Comparison of ENCODE assay signal across 1 cellular context in genomic region chr5:100551183-100551582, GRCh38.
TF ChIP-seq lines count a peak whose summit lies in the region.

No MANE protein-coding gene starts in this region.

TF ChIP-seq in GM12878, 131 proteins besides CTCF, POLR2A, EP300 and RAD21 (continued from another document):
- TF ChIP-seq PRDM15 (CRISPR knock-in tag; IDR thresholded peaks at IDR 0.05) (no peak), CHD1 (IDR thresholded peaks at IDR 0.05; ENCODE audit: low read depth, low read length) (no peak), BHLHE40 (IDR thresholded peaks at IDR 0.05; ENCODE audit: borderline replicate concordance in 1 of 2, low read depth in 2 of 2, low read length in 1 of 2) (no peak), RELB (IDR thresholded peaks at IDR 0.05; ENCODE audit: low read depth) (no peak), KAT2A (conservative IDR thresholded peaks at IDR 0.05; ENCODE audit: control insufficient read depth, low read depth, low read length) (no peak)
